8 cellular contexts compared by ENCODE assay signal in the genomic region with DNA sequence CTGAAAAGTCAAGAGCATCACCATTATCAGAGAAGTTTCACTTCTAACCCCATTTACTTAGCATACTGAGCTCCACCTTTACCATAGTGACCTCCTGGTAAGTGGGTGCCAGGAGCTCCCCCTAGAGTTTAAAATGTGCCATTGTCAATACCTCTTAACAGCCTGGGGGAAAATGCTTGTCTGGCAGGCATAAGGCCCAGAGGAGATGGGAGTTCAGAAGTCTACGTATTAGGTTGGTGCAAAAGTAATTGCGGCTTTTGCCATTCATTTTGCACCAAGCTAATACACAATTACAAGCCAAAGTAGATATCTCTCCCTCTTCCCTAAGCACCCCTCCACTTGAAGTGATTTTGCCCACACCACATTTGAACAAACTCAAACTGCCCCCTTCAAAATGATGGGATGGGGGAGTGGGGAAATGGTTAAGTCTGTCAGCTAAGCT.
DNase-seq lines count a peak whose midpoint lies in the region; ATAC-seq and TF ChIP-seq lines count a peak whose summit lies in the region.

No MANE protein-coding gene starts in this region.

- H3K27ac Mint-ChIP-seq in stimulated activated naive CD8-positive, alpha-beta T cell treated with anti-CD3 and anti-CD28 coated beads, Interleukin-15, amount 100 ng/mL, for 72 hours = no peak overlapping the region
- H3K27ac Mint-ChIP-seq in HFFc6 (no peak overlapping the region), progenitor cell of endocrine pancreas (no peak overlapping the region)

- H3K36me3 Mint-ChIP-seq in HFFc6 (ENCODE audit: low read depth) = no peaks in the 10 kb centered on the region
- H3K36me3 Mint-ChIP-seq in progenitor cell of endocrine pancreas (ENCODE audit: insufficient read depth) = no peaks in the 10 kb centered on the region

- H3K4me3 ChIP-seq in LNCaP clone FGC (ENCODE audit: low read depth, low read length) (no peak overlapping the region), fibroblast of the aortic adventitia (ENCODE audit: low read depth, low read length) (no peak overlapping the region)

- DNase-seq in stimulated activated naive CD8-positive, alpha-beta T cell treated with anti-CD3 and anti-CD28 coated beads, Interleukin-15, amount 100 ng/mL, for 72 hours = peak; percentile 1 to 10
- no peak for DNase-seq in stimulated activated naive CD8-positive, alpha-beta T cell treated with anti-CD3 and anti-CD28 coated beads, Interleukin-15, Interleukin-2, amounts not matched to agents 100 U/mL and 50 U/mL, for 24 hours
- peak; percentile 37 for DNase-seq in HFFc6
- peak; percentile 37 for DNase-seq in LNCaP clone FGC (ENCODE audit: low read depth)
- peak; percentile 71 for DNase-seq in RPMI8226
- DNase-seq in fibroblast of the aortic adventitia (ENCODE audit: low read depth) = peak; percentile 20
- no peak for DNase-seq in progenitor cell of endocrine pancreas (ENCODE audit: low spot score, unreplicated experiment)
- no peak for DNase-seq in activated CD8-positive, alpha-beta memory T cell treated with anti-CD3 and anti-CD28 coated beads, Interleukin-2, amount 50 U/mL, for 4 hours

- H3K4me1 Mint-ChIP-seq in stimulated activated naive CD8-positive, alpha-beta T cell treated with anti-CD3 and anti-CD28 coated beads, Interleukin-15, amount 100 ng/mL, for 72 hours = no peaks in the 10 kb centered on the region
- H3K4me1 Mint-ChIP-seq in HFFc6 (ENCODE audit: low read depth) (peaks cover 47% of the 10 kb centered on the region), progenitor cell of endocrine pancreas (ENCODE audit: low read depth) (peaks cover 10% of the 10 kb centered on the region)

- H3K4me3 Mint-ChIP-seq in stimulated activated naive CD8-positive, alpha-beta T cell treated with anti-CD3 and anti-CD28 coated beads, Interleukin-15, amount 100 ng/mL, for 72 hours = no peak overlapping the region
- H3K4me3 Mint-ChIP-seq in HFFc6 (no peak overlapping the region), progenitor cell of endocrine pancreas (ENCODE audit: low read depth) (no peak overlapping the region)

- TF ChIP-seq CTCF in HFFc6 (IDR thresholded peaks at IDR 0.05) (peak; percentile 81), LNCaP clone FGC (IDR thresholded peaks at IDR 0.05; ENCODE audit: control insufficient read depth, extremely low read depth, insufficient read depth) (peak; percentile 74), fibroblast of the aortic adventitia (IDR thresholded peaks at IDR 0.05; ENCODE audit: insufficient read depth, low read length) (peak; percentile 49), progenitor cell of endocrine pancreas (IDR thresholded peaks at IDR 0.05; ENCODE audit: unreplicated experiment) (peak; percentile 58)

- ATAC-seq in stimulated activated naive CD8-positive, alpha-beta T cell treated with anti-CD3 and anti-CD28 coated beads, Interleukin-15, amount 100 ng/mL, for 72 hours = peak; percentile 46
- ATAC-seq in stimulated activated naive CD8-positive, alpha-beta T cell treated with anti-CD3 and anti-CD28 coated beads, Interleukin-15, Interleukin-2, amounts not matched to agents 100 U/mL and 50 U/mL, for 24 hours = no peak

- H3K9me3 Mint-ChIP-seq in stimulated activated naive CD8-positive, alpha-beta T cell treated with anti-CD3 and anti-CD28 coated beads, Interleukin-15, amount 100 ng/mL, for 72 hours = no peaks in the 10 kb centered on the region
- H3K9me3 Mint-ChIP-seq in HFFc6 (no peaks in the 10 kb centered on the region), progenitor cell of endocrine pancreas (ENCODE audit: low read depth) (no peaks in the 10 kb centered on the region)

- no peaks in the 10 kb centered on the region for H3K27me3 Mint-ChIP-seq in stimulated activated naive CD8-positive, alpha-beta T cell treated with anti-CD3 and anti-CD28 coated beads, Interleukin-15, amount 100 ng/mL, for 72 hours
- no peaks in the 10 kb centered on the region for H3K27me3 Mint-ChIP-seq in HFFc6 (ENCODE audit: insufficient read depth)
- no peaks in the 10 kb centered on the region for H3K27me3 Mint-ChIP-seq in progenitor cell of endocrine pancreas

Comparison
In these comparisons a context has a peak if more than half of its experiments do, and no peak if none do; other contexts are left out.
1. DNase-seq: peak in stimulated activated naive CD8-positive, alpha-beta T cell treated with anti-CD3 and anti-CD28 coated beads, Interleukin-15, amount 100 ng/mL, for 72 hours (2 of 2), HFFc6 (single experiment), LNCaP clone FGC (single experiment), RPMI8226 (single experiment) and fibroblast of the aortic adventitia (single experiment); none in stimulated activated naive CD8-positive, alpha-beta T cell treated with anti-CD3 and anti-CD28 coated beads, Interleukin-15, Interleukin-2, amounts not matched to agents 100 U/mL and 50 U/mL, for 24 hours (single experiment), progenitor cell of endocrine pancreas (single experiment) and activated CD8-positive, alpha-beta memory T cell treated with anti-CD3 and anti-CD28 coated beads, Interleukin-2, amount 50 U/mL, for 4 hours (single experiment).
2. Peak in every context shown above with its lines, with median percentiles within 50 percentile points of each other: CTCF ChIP-seq.